ENCODE assay signal across 8 cellular contexts in the genomic region with DNA sequence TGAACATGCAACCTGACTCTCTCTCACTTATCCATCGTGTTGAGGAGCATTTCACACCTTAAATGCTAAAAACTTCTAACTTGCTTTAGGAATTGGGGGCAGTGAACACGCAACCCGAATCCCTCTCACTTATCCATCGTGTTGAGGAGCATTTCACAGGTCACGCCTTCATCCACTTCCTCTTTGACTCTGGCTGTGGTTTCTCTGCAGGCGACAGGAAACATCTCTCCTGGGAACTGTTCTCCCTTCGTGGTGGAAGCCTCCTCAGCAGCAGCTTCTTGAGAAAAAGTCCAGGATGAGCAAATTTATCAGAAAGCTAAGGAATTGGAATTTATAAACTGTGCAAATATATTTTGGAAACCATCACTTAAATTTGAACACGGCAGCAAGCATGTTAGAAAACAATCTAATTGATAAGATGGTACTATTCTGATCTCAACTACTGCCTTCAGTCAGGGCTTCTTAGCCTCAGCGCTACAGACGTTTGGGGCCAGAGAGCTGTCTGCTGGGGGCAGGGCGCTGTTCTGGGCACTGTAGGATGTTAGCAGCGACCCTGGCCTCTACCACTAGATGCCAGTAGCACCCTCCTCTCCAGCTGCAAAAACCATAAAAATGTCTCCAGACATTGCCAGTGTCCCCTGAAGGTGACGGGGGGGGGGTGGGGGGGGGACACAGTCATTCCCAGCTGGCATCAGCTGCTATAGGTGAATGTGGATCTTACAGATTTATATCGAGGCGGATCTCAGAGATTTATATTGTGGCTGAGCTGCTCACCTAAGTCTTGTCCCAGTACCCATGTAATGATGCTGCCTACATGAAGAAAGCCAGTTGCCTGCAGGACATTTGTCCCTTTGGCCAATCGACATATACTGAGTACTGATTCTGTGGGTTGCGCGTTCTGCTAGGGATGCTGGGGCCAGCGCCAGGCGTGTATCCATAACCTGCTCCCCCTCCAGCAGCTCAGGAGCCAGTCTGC. TPM values are rescaled to one million over a fixed set of nuclear protein-coding genes. Genes with fewer than 3 reads are reported as not detected.
DNase-seq lines count a peak whose midpoint lies in the region; ATAC-seq and TF ChIP-seq lines count a peak whose summit lies in the region.

No MANE protein-coding gene starts in this region.

- no peak overlapping the region for H3K4me3 Mint-ChIP-seq in T-cell

- POLR2A ChIA-PET in T-cell (lab: Charles Lee) = interaction anchor here in 1 of 2 donors (0.5 kb wide), 1 partner anchor 154 kb away, joined by 3 read pairs; no protein-coding TSS in a partner anchor

- no peak overlapping the region for H3K23ac ChIP-seq in trophoblast cell (ENCODE audit: low read length)

- H3K4ac ChIP-seq in trophoblast cell (ENCODE audit: low read depth, low read length) = no peak overlapping the region

- peak; percentile 14 for TF ChIP-seq CTCF in fibroblast of mammary gland (conservative IDR thresholded peaks at IDR 0.05; ENCODE audit: control insufficient read depth, insufficient read depth, low read depth, low read length)

- peak; percentile 57 to 91 (median 68) for ATAC-seq in T-cell (replicated peaks in 1 of 4)
- ATAC-seq in HG03439 (IDR thresholded peaks at IDR 0.05; ENCODE audit: unreplicated experiment) = no peak

- no peak overlapping the region for H4K12ac ChIP-seq in trophoblast cell (ENCODE audit: low read depth, low read length)

- peak overlapping the region in 1 of 2 donors; percentile 36 for H3K27ac Mint-ChIP-seq in T-cell

- peak; percentile 25 for DNase-seq in activated gamma-delta T cell treated with Interleukin-2 at 50 U/mL for 16 hours
- DNase-seq in activated gamma-delta T cell (lab: John Stamatoyannopoulos, UW) = no peak
- peak; percentile 74 for DNase-seq in KBM-7
- DNase-seq in T-cell = peak in 26 of 34 experiments; percentile 10 to 48 (median 28)
- DNase-seq in fibroblast of mammary gland (ENCODE audit: low read depth) = no peak
- DNase-seq in stimulated activated CD4-positive, alpha-beta T cell treated with anti-CD3 and anti-CD28 coated beads, Interleukin-15, amount 100 ng/mL, for 24 hours = peak; percentile 54
- DNase-seq in trophoblast cell = no peak

- in situ Hi-C loops in KBM-7 (cut with MboI; ENCODE audit: low pct_unique_long_range_greater_than_20kb, low sequenced_read_pairs) = no loop called here

- peaks cover 13% of the 10 kb centered on the region in 3 donors for H3K4me1 Mint-ChIP-seq in T-cell

- no peak overlapping the region for H3K27ac ChIP-seq in trophoblast cell (ENCODE audit: low read depth, low read length)

- H4K91ac ChIP-seq in trophoblast cell (ENCODE audit: low read depth, low read length) = no peak overlapping the region

- no peak overlapping the region for H2AFZ ChIP-seq in trophoblast cell (ENCODE audit: insufficient read depth, low read length, poor library complexity)

- peaks cover 6 to 13% of the 10 kb centered on the region in 2 experiments for H3K4me1 ChIP-seq in trophoblast cell (ENCODE audit: control insufficient read depth in 1 of 2, insufficient read depth in 2 of 2, low read length in 2 of 2)

- no peak overlapping the region for H2BK12ac ChIP-seq in trophoblast cell (ENCODE audit: low read length)

- peaks cover 2% of the 10 kb centered on the region for H3K79me1 ChIP-seq in trophoblast cell (ENCODE audit: low read length)

- no peak overlapping the region for H2BK5ac ChIP-seq in trophoblast cell (ENCODE audit: low read depth, low read length, poor library complexity)

- H3K9me3 ChIP-seq in trophoblast cell (ENCODE audit: insufficient read depth, low read depth, low read length) = no peaks in the 10 kb centered on the region

- no peaks in the 10 kb centered on the region for H3K36me3 ChIP-seq in trophoblast cell (ENCODE audit: control insufficient read depth in 1 of 2, insufficient read depth in 2 of 2, low read length in 2 of 2)

- H3K4me2 ChIP-seq in trophoblast cell (ENCODE audit: low read length) = no peak overlapping the region

- no peaks in the 10 kb centered on the region for H3K27me3 ChIP-seq in trophoblast cell (ENCODE audit: insufficient read depth, low read length)

- no peak overlapping the region for H2BK120ac ChIP-seq in trophoblast cell (ENCODE audit: insufficient read depth, low read length, poor library complexity)

- H3K79me2 ChIP-seq in trophoblast cell (ENCODE audit: control insufficient read depth, insufficient read depth, low read length, poor library complexity) = no peaks in the 10 kb centered on the region

- no peak overlapping the region for H2AK5ac ChIP-seq in trophoblast cell (ENCODE audit: low read length)

- H4K8ac ChIP-seq in trophoblast cell (ENCODE audit: low read depth, low read length) = no peak overlapping the region

- no peak overlapping the region for H3K9ac ChIP-seq in trophoblast cell (ENCODE audit: low read length)

- peaks cover 27 to 56% of the 10 kb centered on the region in 2 donors for H3K27me3 Mint-ChIP-seq in T-cell

- H3K18ac ChIP-seq in trophoblast cell (ENCODE audit: low read length) = no peak overlapping the region

- H3K36me3 Mint-ChIP-seq in T-cell = no peaks in the 10 kb centered on the region

- CTCF ChIA-PET in T-cell (lab: Charles Lee) = interaction anchor here (0.5 to 1.7 kb wide), 11 partner anchors 19 to 710 kb away, joined by 3 to 6 read pairs (median 3); no protein-coding TSS in a partner anchor

- H3K4me3 ChIP-seq in fibroblast of mammary gland (ENCODE audit: control insufficient read depth, low read depth, low read length) (no peak overlapping the region), trophoblast cell (ENCODE audit: low read depth, low read length) (no peak overlapping the region)

- no peaks in the 10 kb centered on the region for H3K9me3 Mint-ChIP-seq in T-cell

- no peak overlapping the region for H3K14ac ChIP-seq in trophoblast cell (ENCODE audit: low read length)

- no CpG with 5 or more reads among the region's 20 CpGs for WGBS in trophoblast cell (ENCODE audit: extremely low coverage, insufficient coverage, insufficient read length)

RNA-seq across cellular contexts. Expression of gene CTCFL, which starts 26.2 kb away (rescaled TPM):
- under 1 TPM in 2 of 5 donors, not detected in 3; 0.15 to 0.25 TPM for total RNA-seq in T-cell
- polyA plus RNA-seq in trophoblast cell (2013) = not detected in 2 replicates

Comparison
In these comparisons a context has a peak if more than half of its experiments do, and no peak if none do; other contexts are left out.
1. DNase-seq: peak in activated gamma-delta T cell treated with Interleukin-2 at 50 U/mL for 16 hours (single experiment), KBM-7 (single experiment), T-cell (26 of 34) and stimulated activated CD4-positive, alpha-beta T cell treated with anti-CD3 and anti-CD28 coated beads, Interleukin-15, amount 100 ng/mL, for 24 hours (single experiment); none in activated gamma-delta T cell (single experiment), fibroblast of mammary gland (single experiment) and trophoblast cell (0 of 2).